Comparison of ENCODE assay signal across 1 cellular context in the genomic region with DNA sequence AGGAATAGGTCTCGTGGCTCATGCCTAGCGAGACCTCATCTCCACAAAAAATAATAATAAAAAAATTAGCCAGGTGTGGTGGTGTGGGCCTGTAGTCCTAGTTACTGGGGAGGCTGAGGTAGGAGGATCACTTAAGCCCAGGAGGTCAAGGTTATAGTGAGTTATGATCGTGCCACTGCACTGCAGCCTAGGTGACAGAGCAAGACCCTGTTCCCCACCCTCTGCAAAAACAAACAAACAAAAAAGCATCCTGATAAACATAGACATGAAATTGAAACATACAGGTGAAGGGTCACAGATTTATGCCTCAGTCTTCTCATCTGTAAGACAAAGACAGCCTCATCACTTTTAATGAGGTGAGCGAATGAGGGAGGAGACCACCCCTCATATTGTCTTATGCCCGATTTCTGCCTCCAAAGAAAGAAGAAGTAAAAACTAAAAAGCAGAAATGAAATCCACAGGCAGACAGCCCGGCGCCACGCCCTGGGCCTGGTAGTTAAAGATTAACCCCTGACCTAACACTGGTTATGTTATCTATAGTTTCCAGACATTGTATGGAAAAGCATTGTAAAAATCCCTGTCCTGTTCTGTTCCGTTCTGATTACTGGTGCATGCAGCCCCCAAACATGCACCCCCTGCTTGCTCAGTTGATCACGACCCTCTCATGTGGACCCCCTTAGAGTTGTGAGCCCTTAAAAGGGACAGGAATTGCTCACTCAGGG.
TF ChIP-seq lines count a peak whose summit lies in the region.
"Not testable (repeated sequence)": the region's sequence is repeated elsewhere in the genome, so short reads cannot be mapped to it uniquely, and the experiment has no call there.

No MANE protein-coding gene starts in this region.

TF ChIP-seq in K562, 482 proteins besides CTCF, POLR2A, EP300 and RAD21 (continued from another document and continues in another):
- TF ChIP-seq STAT5A (IDR thresholded peaks at IDR 0.05; ENCODE audit: borderline replicate concordance, low read length) (peak; percentile 88), ELF4 (CRISPR knock-in tag; IDR thresholded peaks at IDR 0.05) (peak; percentile 91), SPI1 (IDR thresholded peaks at IDR 0.05; ENCODE audit: borderline replicate concordance, low read depth, low read length) (peak; percentile 89), LARP7 (IDR thresholded peaks at IDR 0.05) (0 out of 2 replicates have a peak, but pooled peaks have one; percentile 69), SP1 (CRISPR knock-in tag; IDR thresholded peaks at IDR 0.05) (peak; percentile 54; the same call in 1 of the 2 replicates), CCNT2 (IDR thresholded peaks at IDR 0.05; ENCODE audit: borderline replicate concordance, extremely low read depth, insufficient read length, low read depth, low read length) (peak; percentile 77), TOE1 (IDR thresholded peaks at IDR 0.05; ENCODE audit: borderline replicate concordance) (peak; percentile 32), TRIM24 (IDR thresholded peaks at IDR 0.05) (peak; percentile 97), L3MBTL2 (IDR thresholded peaks at IDR 0.05) (0 out of 2 replicates have a peak, but pooled peaks have one; percentile 22), MTA2 (IDR thresholded peaks at IDR 0.05; ENCODE audit: low read depth) (peak; percentile 99), TAL1 (IDR thresholded peaks at IDR 0.05) (peak; percentile 99), ZNF24 (IDR thresholded peaks at IDR 0.05) (peak; percentile 80), NFIC (IDR thresholded peaks at IDR 0.05) (peak; percentile 93), FOXJ2 (tag; IDR thresholded peaks at IDR 0.05) (peak; percentile 66; the same call in 1 of the 2 replicates), CTBP1 (IDR thresholded peaks at IDR 0.05; ENCODE audit: borderline replicate concordance) (peak; percentile 56; the same call in 1 of the 2 replicates), TRIM28 (IDR thresholded peaks at IDR 0.05) (peak; percentile 90; the same call in 1 of the 2 replicates), ERF (CRISPR knock-in tag; IDR thresholded peaks at IDR 0.05) (0 out of 2 replicates have a peak, but pooled peaks have one; percentile 30), ATF1 (tag; IDR thresholded peaks at IDR 0.05) (peak; percentile 51; the same call in 1 of the 2 replicates), ETV1 (tag; conservative IDR thresholded peaks at IDR 0.05; ENCODE audit: low read depth) (peak; percentile 56; the same call in 1 of the 2 replicates), TCFL5 (CRISPR knock-in tag; conservative IDR thresholded peaks at IDR 0.05) (peak; percentile 70; the same call in 1 of the 2 replicates), MYC (IDR thresholded peaks at IDR 0.05; ENCODE audit: low read depth, low read length) (peak; percentile 42; the same call in 1 of the 2 replicates), ESRRA (IDR thresholded peaks at IDR 0.05; ENCODE audit: borderline replicate concordance, low read depth) (peak; percentile 54; the same call in 1 of the 2 replicates)
- TF ChIP-seq, protein P1, sequence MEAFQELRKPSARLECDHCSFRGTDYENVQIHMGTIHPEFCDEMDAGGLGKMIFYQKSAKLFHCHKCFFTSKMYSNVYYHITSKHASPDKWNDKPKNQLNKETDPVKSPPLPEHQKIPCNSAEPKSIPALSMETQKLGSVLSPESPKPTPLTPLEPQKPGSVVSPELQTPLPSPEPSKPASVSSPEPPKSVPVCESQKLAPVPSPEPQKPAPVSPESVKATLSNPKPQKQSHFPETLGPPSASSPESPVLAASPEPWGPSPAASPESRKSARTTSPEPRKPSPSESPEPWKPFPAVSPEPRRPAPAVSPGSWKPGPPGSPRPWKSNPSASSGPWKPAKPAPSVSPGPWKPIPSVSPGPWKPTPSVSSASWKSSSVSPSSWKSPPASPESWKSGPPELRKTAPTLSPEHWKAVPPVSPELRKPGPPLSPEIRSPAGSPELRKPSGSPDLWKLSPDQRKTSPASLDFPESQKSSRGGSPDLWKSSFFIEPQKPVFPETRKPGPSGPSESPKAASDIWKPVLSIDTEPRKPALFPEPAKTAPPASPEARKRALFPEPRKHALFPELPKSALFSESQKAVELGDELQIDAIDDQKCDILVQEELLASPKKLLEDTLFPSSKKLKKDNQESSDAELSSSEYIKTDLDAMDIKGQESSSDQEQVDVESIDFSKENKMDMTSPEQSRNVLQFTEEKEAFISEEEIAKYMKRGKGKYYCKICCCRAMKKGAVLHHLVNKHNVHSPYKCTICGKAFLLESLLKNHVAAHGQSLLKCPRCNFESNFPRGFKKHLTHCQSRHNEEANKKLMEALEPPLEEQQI (IDR thresholded peaks at IDR 0.05): peak; percentile 81
- TF ChIP-seq, protein P2, sequence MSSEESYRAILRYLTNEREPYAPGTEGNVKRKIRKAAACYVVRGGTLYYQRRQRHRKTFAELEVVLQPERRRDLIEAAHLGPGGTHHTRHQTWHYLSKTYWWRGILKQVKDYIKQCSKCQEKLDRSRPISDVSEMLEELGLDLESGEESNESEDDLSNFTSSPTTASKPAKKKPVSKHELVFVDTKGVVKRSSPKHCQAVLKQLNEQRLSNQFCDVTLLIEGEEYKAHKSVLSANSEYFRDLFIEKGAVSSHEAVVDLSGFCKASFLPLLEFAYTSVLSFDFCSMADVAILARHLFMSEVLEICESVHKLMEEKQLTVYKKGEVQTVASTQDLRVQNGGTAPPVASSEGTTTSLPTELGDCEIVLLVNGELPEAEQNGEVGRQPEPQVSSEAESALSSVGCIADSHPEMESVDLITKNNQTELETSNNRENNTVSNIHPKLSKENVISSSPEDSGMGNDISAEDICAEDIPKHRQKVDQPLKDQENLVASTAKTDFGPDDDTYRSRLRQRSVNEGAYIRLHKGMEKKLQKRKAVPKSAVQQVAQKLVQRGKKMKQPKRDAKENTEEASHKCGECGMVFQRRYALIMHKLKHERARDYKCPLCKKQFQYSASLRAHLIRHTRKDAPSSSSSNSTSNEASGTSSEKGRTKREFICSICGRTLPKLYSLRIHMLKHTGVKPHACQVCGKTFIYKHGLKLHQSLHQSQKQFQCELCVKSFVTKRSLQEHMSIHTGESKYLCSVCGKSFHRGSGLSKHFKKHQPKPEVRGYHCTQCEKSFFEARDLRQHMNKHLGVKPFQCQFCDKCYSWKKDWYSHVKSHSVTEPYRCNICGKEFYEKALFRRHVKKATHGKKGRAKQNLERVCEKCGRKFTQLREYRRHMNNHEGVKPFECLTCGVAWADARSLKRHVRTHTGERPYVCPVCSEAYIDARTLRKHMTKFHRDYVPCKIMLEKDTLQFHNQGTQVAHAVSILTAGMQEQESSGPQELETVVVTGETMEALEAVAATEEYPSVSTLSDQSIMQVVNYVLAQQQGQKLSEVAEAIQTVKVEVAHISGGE (CRISPR knock-in tag; IDR thresholded peaks at IDR 0.05): peak in 1 of 3 experiments; percentile 63; a peak in 1 of 6 replicates
- TF ChIP-seq, protein P3, sequence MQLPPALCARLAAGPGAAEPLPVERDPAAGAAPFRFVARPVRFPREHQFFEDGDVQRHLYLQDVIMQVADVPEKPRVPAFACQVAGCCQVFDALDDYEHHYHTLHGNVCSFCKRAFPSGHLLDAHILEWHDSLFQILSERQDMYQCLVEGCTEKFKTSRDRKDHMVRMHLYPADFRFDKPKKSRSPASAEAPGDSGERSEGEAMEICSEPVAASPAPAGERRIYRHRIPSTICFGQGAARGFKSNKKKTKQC (CRISPR knock-in tag; IDR thresholded peaks at IDR 0.05): 0 out of 2 replicates have a peak, but pooled peaks have one; percentile 43
- TF ChIP-seq, protein P4, sequence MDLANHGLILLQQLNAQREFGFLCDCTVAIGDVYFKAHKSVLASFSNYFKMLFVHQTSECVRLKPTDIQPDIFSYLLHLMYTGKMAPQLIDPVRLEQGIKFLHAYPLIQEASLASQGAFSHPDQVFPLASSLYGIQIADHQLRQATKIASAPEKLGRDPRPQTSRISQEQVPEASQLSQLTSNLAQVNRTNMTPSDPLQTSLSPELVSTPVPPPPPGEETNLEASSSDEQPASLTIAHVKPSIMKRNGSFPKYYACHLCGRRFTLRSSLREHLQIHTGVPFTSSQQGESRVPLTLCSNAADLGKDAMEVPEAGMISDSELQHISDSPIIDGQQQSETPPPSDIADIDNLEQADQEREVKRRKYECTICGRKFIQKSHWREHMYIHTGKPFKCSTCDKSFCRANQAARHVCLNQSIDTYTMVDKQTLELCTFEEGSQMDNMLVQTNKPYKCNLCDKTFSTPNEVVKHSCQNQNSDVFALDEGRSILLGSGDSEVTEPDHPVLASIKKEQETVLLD (IDR thresholded peaks at IDR 0.05): peak; percentile 38; the same call in 1 of the 2 replicates
- TF ChIP-seq, protein P5, sequence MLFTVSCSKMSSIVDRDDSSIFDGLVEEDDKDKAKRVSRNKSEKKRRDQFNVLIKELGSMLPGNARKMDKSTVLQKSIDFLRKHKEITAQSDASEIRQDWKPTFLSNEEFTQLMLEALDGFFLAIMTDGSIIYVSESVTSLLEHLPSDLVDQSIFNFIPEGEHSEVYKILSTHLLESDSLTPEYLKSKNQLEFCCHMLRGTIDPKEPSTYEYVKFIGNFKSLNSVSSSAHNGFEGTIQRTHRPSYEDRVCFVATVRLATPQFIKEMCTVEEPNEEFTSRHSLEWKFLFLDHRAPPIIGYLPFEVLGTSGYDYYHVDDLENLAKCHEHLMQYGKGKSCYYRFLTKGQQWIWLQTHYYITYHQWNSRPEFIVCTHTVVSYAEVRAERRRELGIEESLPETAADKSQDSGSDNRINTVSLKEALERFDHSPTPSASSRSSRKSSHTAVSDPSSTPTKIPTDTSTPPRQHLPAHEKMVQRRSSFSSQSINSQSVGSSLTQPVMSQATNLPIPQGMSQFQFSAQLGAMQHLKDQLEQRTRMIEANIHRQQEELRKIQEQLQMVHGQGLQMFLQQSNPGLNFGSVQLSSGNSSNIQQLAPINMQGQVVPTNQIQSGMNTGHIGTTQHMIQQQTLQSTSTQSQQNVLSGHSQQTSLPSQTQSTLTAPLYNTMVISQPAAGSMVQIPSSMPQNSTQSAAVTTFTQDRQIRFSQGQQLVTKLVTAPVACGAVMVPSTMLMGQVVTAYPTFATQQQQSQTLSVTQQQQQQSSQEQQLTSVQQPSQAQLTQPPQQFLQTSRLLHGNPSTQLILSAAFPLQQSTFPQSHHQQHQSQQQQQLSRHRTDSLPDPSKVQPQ (CRISPR knock-in tag; IDR thresholded peaks at IDR 0.05; ENCODE audit: borderline replicate concordance): peak; percentile 52; the same call in 1 of the 2 replicates
- TF ChIP-seq, protein P6, sequence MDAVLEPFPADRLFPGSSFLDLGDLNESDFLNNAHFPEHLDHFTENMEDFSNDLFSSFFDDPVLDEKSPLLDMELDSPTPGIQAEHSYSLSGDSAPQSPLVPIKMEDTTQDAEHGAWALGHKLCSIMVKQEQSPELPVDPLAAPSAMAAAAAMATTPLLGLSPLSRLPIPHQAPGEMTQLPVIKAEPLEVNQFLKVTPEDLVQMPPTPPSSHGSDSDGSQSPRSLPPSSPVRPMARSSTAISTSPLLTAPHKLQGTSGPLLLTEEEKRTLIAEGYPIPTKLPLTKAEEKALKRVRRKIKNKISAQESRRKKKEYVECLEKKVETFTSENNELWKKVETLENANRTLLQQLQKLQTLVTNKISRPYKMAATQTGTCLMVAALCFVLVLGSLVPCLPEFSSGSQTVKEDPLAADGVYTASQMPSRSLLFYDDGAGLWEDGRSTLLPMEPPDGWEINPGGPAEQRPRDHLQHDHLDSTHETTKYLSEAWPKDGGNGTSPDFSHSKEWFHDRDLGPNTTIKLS (IDR thresholded peaks at IDR 0.05; ENCODE audit: borderline replicate concordance, low read depth): peak; percentile 63; the same call in 1 of the 2 replicates
- not testable (repeated sequence) for TF ChIP-seq TOE1 (CRISPR knock-in tag; IDR thresholded peaks at IDR 0.05; ENCODE audit: borderline replicate concordance, low read depth); ATF1 (CRISPR knock-in tag; IDR thresholded peaks at IDR 0.05); MYC (CRISPR knock-in tag; IDR thresholded peaks at IDR 0.05; ENCODE audit: borderline replicate concordance, low read depth)
- TF ChIP-seq, protein P7, sequence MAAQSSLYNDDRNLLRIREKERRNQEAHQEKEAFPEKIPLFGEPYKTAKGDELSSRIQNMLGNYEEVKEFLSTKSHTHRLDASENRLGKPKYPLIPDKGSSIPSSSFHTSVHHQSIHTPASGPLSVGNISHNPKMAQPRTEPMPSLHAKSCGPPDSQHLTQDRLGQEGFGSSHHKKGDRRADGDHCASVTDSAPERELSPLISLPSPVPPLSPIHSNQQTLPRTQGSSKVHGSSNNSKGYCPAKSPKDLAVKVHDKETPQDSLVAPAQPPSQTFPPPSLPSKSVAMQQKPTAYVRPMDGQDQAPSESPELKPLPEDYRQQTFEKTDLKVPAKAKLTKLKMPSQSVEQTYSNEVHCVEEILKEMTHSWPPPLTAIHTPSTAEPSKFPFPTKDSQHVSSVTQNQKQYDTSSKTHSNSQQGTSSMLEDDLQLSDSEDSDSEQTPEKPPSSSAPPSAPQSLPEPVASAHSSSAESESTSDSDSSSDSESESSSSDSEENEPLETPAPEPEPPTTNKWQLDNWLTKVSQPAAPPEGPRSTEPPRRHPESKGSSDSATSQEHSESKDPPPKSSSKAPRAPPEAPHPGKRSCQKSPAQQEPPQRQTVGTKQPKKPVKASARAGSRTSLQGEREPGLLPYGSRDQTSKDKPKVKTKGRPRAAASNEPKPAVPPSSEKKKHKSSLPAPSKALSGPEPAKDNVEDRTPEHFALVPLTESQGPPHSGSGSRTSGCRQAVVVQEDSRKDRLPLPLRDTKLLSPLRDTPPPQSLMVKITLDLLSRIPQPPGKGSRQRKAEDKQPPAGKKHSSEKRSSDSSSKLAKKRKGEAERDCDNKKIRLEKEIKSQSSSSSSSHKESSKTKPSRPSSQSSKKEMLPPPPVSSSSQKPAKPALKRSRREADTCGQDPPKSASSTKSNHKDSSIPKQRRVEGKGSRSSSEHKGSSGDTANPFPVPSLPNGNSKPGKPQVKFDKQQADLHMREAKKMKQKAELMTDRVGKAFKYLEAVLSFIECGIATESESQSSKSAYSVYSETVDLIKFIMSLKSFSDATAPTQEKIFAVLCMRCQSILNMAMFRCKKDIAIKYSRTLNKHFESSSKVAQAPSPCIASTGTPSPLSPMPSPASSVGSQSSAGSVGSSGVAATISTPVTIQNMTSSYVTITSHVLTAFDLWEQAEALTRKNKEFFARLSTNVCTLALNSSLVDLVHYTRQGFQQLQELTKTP (IDR thresholded peaks at IDR 0.05; ENCODE audit: low read depth in 1 of 2, partially characterized antibody in 2 of 2): peak in 1 of 2 experiments; percentile 93
- TF ChIP-seq, protein P8, sequence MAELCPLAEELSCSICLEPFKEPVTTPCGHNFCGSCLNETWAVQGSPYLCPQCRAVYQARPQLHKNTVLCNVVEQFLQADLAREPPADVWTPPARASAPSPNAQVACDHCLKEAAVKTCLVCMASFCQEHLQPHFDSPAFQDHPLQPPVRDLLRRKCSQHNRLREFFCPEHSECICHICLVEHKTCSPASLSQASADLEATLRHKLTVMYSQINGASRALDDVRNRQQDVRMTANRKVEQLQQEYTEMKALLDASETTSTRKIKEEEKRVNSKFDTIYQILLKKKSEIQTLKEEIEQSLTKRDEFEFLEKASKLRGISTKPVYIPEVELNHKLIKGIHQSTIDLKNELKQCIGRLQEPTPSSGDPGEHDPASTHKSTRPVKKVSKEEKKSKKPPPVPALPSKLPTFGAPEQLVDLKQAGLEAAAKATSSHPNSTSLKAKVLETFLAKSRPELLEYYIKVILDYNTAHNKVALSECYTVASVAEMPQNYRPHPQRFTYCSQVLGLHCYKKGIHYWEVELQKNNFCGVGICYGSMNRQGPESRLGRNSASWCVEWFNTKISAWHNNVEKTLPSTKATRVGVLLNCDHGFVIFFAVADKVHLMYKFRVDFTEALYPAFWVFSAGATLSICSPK (IDR thresholded peaks at IDR 0.05; ENCODE audit: borderline replicate concordance): 0 out of 2 replicates have a peak, but pooled peaks have one; percentile 17
- TF ChIP-seq, protein P9, sequence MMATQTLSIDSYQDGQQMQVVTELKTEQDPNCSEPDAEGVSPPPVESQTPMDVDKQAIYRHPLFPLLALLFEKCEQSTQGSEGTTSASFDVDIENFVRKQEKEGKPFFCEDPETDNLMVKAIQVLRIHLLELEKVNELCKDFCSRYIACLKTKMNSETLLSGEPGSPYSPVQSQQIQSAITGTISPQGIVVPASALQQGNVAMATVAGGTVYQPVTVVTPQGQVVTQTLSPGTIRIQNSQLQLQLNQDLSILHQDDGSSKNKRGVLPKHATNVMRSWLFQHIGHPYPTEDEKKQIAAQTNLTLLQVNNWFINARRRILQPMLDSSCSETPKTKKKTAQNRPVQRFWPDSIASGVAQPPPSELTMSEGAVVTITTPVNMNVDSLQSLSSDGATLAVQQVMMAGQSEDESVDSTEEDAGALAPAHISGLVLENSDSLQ (IDR thresholded peaks at IDR 0.05): peak; percentile 39
